Comparison of ENCODE assay signal across 23 cellular contexts in the genomic region with DNA sequence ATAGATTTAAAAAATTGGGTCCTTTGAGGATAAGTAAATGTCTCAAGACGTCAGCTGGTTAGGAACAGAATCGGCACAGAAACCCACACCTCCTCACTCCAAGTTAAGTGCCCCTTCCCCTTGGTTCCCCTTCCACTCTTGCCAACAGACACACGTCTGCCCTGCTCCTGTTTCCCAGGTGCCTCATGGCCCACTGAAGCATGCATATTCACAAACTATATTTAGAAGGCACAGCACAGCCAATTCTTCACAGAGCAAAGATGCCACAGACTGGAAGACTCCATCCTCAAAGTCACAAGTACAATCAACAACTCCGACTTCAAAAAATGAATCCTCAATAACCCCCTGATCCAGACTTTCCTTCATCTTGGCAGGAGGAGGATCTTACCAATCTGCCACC.
"Had no signal": no experiment of that assay in that cellular context is flagged by ENCODE, and none has a peak within 500 bp of the region (broad histone marks: within the 10 kb centered on the region; RNA-seq: fewer than 3 reads in every experiment).

No MANE protein-coding gene starts in this region.

- H3K9me3 ChIP-seq: colonic mucosa, gastroesophageal sphincter, testis, transverse colon had no signal

- H3K4me3 ChIP-seq: colonic mucosa, dorsolateral prefrontal cortex, gastroesophageal sphincter, lung, skin epidermis, testis, transverse colon had no signal

- H3K27me3 ChIP-seq: colonic mucosa, gastroesophageal sphincter, testis, transverse colon had no signal

- H3K4me1 ChIP-seq: colonic mucosa, gastroesophageal sphincter, testis, transverse colon had no signal

- H3K36me3 ChIP-seq: colonic mucosa, gastroesophageal sphincter, transverse colon had no signal

- H3K4me3 Mint-ChIP-seq: activated naive CD8-positive, alpha-beta T cell; naive thymus-derived CD4-positive, alpha-beta T cell had no signal

- H3K27ac ChIP-seq: colonic mucosa, dorsolateral prefrontal cortex, gastroesophageal sphincter, skin epidermis, testis, transverse colon had no signal

- ATAC-seq: gastroesophageal sphincter; left lobe of liver; naive thymus-derived CD4-positive, alpha-beta T cell; sciatic nerve; stimulated activated naive CD8-positive, alpha-beta T cell treated with anti-CD3 and anti-CD28 coated beads, Interleukin-15, Interleukin-2, amounts not matched to agents 100 U/mL and 50 U/mL, for 24 hours had no signal

- H3K36me3 Mint-ChIP-seq: activated naive CD8-positive, alpha-beta T cell had no signal

- H3K27ac Mint-ChIP-seq: activated naive CD8-positive, alpha-beta T cell; naive thymus-derived CD4-positive, alpha-beta T cell had no signal

- DNase-seq: activated CD4-positive, alpha-beta T cell treated with anti-CD3 and anti-CD28 coated beads for 4 hours; activated CD4-positive, alpha-beta T cell treated with anti-CD3 and anti-CD28 coated beads, Interleukin-2, amount 50 U/mL, for 4 hours; activated CD4-positive, CD25-positive, alpha-beta regulatory T cell; activated effector memory CD4-positive, alpha-beta T cell treated with Interleukin-2 at 50 U/mL for 16 hours; activated naive CD4-positive, alpha-beta T cell treated with Interleukin-2 at 50 U/mL for 16 hours; anterior cingulate cortex; colonic mucosa; dorsolateral prefrontal cortex; effector memory CD4-positive, alpha-beta T cell; head of caudate nucleus; naive thymus-derived CD4-positive, alpha-beta T cell; posterior cingulate gyrus; stimulated activated CD4-positive, alpha-beta T cell treated with anti-CD3 and anti-CD28 coated beads, Interleukin-12 subunit alpha, Interleukin-12 subunit beta, amount 100 ng/mL, for 4 hours; stimulated activated CD4-positive, alpha-beta T cell treated with anti-CD3 and anti-CD28 coated beads, Interleukin-4, amount 100 ng/mL, for 1 hour; stimulated activated naive CD8-positive, alpha-beta T cell treated with anti-CD3 and anti-CD28 coated beads, Interleukin-15, Interleukin-2, amounts not matched to agents 100 U/mL and 50 U/mL, for 24 hours; testis; transverse colon had no signal
